ENCODE assay signal across 9 cellular contexts in the genomic region with DNA sequence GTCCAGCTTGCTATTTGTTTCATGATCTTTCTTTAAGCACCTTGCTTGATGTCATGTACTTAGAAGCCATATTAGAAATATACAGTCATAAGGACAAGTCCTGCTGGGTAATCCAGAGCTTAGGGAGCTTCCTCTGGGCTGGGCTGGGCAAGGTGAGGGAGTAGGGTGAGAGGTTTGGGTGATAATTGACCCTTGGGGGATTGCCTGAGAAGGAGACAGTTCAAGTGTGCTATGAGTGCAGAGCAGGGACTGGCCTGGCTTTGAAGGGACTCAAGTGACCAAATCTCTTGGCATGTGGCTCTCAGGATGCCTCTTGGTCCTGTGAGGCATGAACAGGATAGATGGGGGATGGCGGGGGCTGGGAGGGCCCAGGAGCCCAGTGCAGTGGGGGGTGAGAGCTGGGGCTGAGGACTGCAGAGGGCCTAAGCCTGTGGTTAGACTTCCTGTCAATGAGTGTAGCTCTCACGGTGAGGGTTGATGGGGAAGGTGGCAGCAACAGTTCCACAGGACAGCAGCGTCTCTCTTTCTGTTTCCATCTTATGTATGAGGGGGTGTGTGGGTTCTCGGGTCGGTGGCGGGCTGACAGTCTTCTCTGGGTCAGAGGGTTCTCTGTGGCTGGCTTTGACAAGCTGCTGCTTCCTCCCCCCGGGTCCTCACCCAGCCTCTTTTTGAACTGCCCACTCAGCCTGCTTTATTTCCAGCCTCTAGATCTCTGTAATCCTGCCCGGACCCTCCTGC. TPM values are rescaled to one million over a fixed set of nuclear protein-coding genes. Genes with fewer than 3 reads are reported as not detected.
A peak's percentile ranks its signal among the peaks of the same experiment; 100 is the strongest.
DNase-seq lines count a peak whose midpoint lies in the region; ATAC-seq, FAIRE-seq and TF ChIP-seq lines count a peak whose summit lies in the region.
"Had no signal": no experiment of that assay in that cellular context is flagged by ENCODE, and none has a peak within 500 bp of the region (broad histone marks: within the 10 kb centered on the region; RNA-seq: fewer than 3 reads in every experiment).

No MANE protein-coding gene starts in this region.

- DNase-seq in astrocyte (ENCODE audit: low read depth) = peak; percentile 14
- DNase-seq in stimulated activated CD4-positive, alpha-beta T cell treated with anti-CD3 and anti-CD28 coated beads, Interleukin-2, amount 100 ng/mL, for 48 hours = peak; percentile 54 to 64
- no peak for DNase-seq in NCI-H446 (lab: John Stamatoyannopoulos, UW)
- no peak for DNase-seq in midbrain (lab: John Stamatoyannopoulos, UW)
- no peak for DNase-seq in AG08395 (ENCODE audit: low spot score)

- peak overlapping the region; percentile 20 for H3K9ac ChIP-seq in astrocyte (ENCODE audit: low read length)

- no peak for FAIRE-seq in astrocyte (lab: Jason Lieb, UNC)
- FAIRE-seq: TTC549 had no signal

- H3K27ac Mint-ChIP-seq in T-helper 1 cell treated with Interleukin-12 subunit alpha and Interleukin-12 subunit beta and Interleukin-4 antibody, amounts not matched to agents 30 μg/mL and 1 μg/mL, for 36 hours = peak overlapping the region; percentile 84
- H3K27ac Mint-ChIP-seq in astrocyte (ENCODE audit: unreplicated experiment) = peak overlapping the region; percentile 91

- H3K4me1 Mint-ChIP-seq in T-helper 1 cell treated with Interleukin-12 subunit alpha and Interleukin-12 subunit beta and Interleukin-4 antibody, amounts not matched to agents 30 μg/mL and 1 μg/mL, for 36 hours (ENCODE audit: low read depth) = peaks cover 71% of the 10 kb centered on the region
- peaks cover 41% of the 10 kb centered on the region for H3K4me1 Mint-ChIP-seq in astrocyte (ENCODE audit: low read depth, unreplicated experiment)

- H3K27me3 ChIP-seq in astrocyte (ENCODE audit: insufficient read depth, low read length) = no peaks in the 10 kb centered on the region

- H3K9me3 Mint-ChIP-seq in T-helper 1 cell treated with Interleukin-12 subunit alpha and Interleukin-12 subunit beta and Interleukin-4 antibody, amounts not matched to agents 30 μg/mL and 1 μg/mL, for 36 hours = no peaks in the 10 kb centered on the region
- H3K9me3 Mint-ChIP-seq in astrocyte (ENCODE audit: unreplicated experiment) = no peaks in the 10 kb centered on the region

- peak overlapping the region; percentile 57 for H3K4me2 ChIP-seq in astrocyte (ENCODE audit: low read length)

- H3K4me1 ChIP-seq in astrocyte (ENCODE audit: insufficient read depth, low read length) = peaks cover 31% of the 10 kb centered on the region

- no peaks in the 10 kb centered on the region for H3K9me3 ChIP-seq in astrocyte (ENCODE audit: insufficient read depth, low read depth, low read length)

- H4K20me1 ChIP-seq in astrocyte (ENCODE audit: insufficient read depth, low read length) = no peaks in the 10 kb centered on the region

- no peak overlapping the region for H3K27ac ChIP-seq in astrocyte (ENCODE audit: low read depth, low read length)

- no peak overlapping the region for H3K4me3 ChIP-seq in astrocyte (ENCODE audit: insufficient read depth, low read depth, low read length)

- peaks cover 10% of the 10 kb centered on the region for H3K36me3 Mint-ChIP-seq in T-helper 1 cell treated with Interleukin-12 subunit alpha and Interleukin-12 subunit beta and Interleukin-4 antibody, amounts not matched to agents 30 μg/mL and 1 μg/mL, for 36 hours (ENCODE audit: low read depth)
- no peaks in the 10 kb centered on the region for H3K36me3 Mint-ChIP-seq in astrocyte (ENCODE audit: low read depth, unreplicated experiment)

- peak overlapping the region; percentile 53 for H2AFZ ChIP-seq in astrocyte (ENCODE audit: low read depth, low read length)

- ATAC-seq in GM18909 (IDR thresholded peaks at IDR 0.05; ENCODE audit: poor library complexity, unreplicated experiment) (peak; percentile 93), HG03045 (IDR thresholded peaks at IDR 0.05; ENCODE audit: unreplicated experiment) (peak; percentile 91)

- H3K27me3 Mint-ChIP-seq in T-helper 1 cell treated with Interleukin-12 subunit alpha and Interleukin-12 subunit beta and Interleukin-4 antibody, amounts not matched to agents 30 μg/mL and 1 μg/mL, for 36 hours (ENCODE audit: low read depth) = no peaks in the 10 kb centered on the region
- peaks cover 2% of the 10 kb centered on the region for H3K27me3 Mint-ChIP-seq in astrocyte (ENCODE audit: low read depth, unreplicated experiment)

- H3K36me3 ChIP-seq in astrocyte (ENCODE audit: insufficient read depth, low read length) = no peaks in the 10 kb centered on the region

- no peaks in the 10 kb centered on the region for H3K79me2 ChIP-seq in astrocyte (ENCODE audit: insufficient read depth, low read length)

- peak overlapping the region; percentile 85 for H3K4me3 Mint-ChIP-seq in T-helper 1 cell treated with Interleukin-12 subunit alpha and Interleukin-12 subunit beta and Interleukin-4 antibody, amounts not matched to agents 30 μg/mL and 1 μg/mL, for 36 hours
- peak overlapping the region; percentile 62 for H3K4me3 Mint-ChIP-seq in astrocyte (ENCODE audit: unreplicated experiment)

- no peak for TF ChIP-seq CTCF in astrocyte (IDR thresholded peaks at IDR 0.05; ENCODE audit: insufficient read depth, low read depth, low read length)

RNA-seq across cellular contexts. Expression of a gene that starts 53.5 kb away (rescaled TPM):
- total RNA-seq in astrocyte = 92.5 and 106 TPM in 2 replicates

Comparison
In these comparisons a context has a peak if more than half of its experiments do, and no peak if none do; other contexts are left out.
1. DNase-seq: peak in astrocyte (single experiment) and stimulated activated CD4-positive, alpha-beta T cell treated with anti-CD3 and anti-CD28 coated beads, Interleukin-2, amount 100 ng/mL, for 48 hours (2 of 2); none in NCI-H446 (0 of 2), midbrain (single experiment) and AG08395 (single experiment).